ENCODE assay signal across 28 cellular contexts in genomic region chr18:63837556-63837955, GRCh38. TPM values are rescaled to one million over a fixed set of nuclear protein-coding genes. Genes with fewer than 3 reads are reported as not detected.
"Had no signal": no experiment of that assay in that cellular context is flagged by ENCODE, and none has a peak within 500 bp of the region (broad histone marks: within the 10 kb centered on the region; RNA-seq: fewer than 3 reads in every experiment).

No MANE protein-coding gene starts in this region.

- H3K4me2 ChIP-seq: neural progenitor cell had no signal

- H3K4me3 ChIP-seq: dorsolateral prefrontal cortex, esophagus squamous epithelium, lower lobe of right lung, mucosa of descending colon, neural progenitor cell, right atrium auricular region, spleen, thyroid gland had no signal

- H3K9me3 Mint-ChIP-seq: immature natural killer cell; memory B cell; naive B cell; nephron; neural progenitor cell; stimulated activated naive B cell treated with anti-CD40 and anti-IgM and Interleukin-4, amounts not matched to agents 10 μg/mL and 1 μg/mL and 100 μg/mL, for 72 hours; stimulated activated naive CD8-positive, alpha-beta T cell treated with anti-CD3 and anti-CD28 coated beads, Interleukin-15, Interleukin-2, amounts not matched to agents 100 ng/mL and 50 ng/mL, for 24 hours; type B pancreatic cell had no signal

- H3K36me3 ChIP-seq: esophagus squamous epithelium, lower lobe of right lung, neural progenitor cell, right atrium auricular region, spleen, thyroid gland had no signal

- H2AFZ ChIP-seq: neural progenitor cell, parathyroid adenoma had no signal

- H3K27ac ChIP-seq: dorsolateral prefrontal cortex, esophagus squamous epithelium, lower lobe of right lung, neural progenitor cell, parathyroid adenoma, right atrium auricular region, spleen, thyroid gland had no signal

- H3K79me2 ChIP-seq: parathyroid adenoma had no signal

- H3K27ac Mint-ChIP-seq: immature natural killer cell; memory B cell; naive B cell; nephron; neural progenitor cell; progenitor cell of endocrine pancreas; stimulated activated naive B cell treated with anti-CD40 and anti-IgM and Interleukin-4, amounts not matched to agents 10 μg/mL and 1 μg/mL and 100 μg/mL, for 72 hours; stimulated activated naive CD8-positive, alpha-beta T cell treated with anti-CD3 and anti-CD28 coated beads, Interleukin-15, Interleukin-2, amounts not matched to agents 100 ng/mL and 50 ng/mL, for 24 hours; type B pancreatic cell had no signal

- H3K4me1 ChIP-seq: esophagus squamous epithelium, lower lobe of right lung, neural progenitor cell, parathyroid adenoma, right atrium auricular region, spleen, thyroid gland had no signal

- H3K4me3 Mint-ChIP-seq: immature natural killer cell; memory B cell; naive B cell; nephron; neural progenitor cell; stimulated activated naive B cell treated with anti-CD40 and anti-IgM and Interleukin-4, amounts not matched to agents 10 μg/mL and 1 μg/mL and 100 μg/mL, for 72 hours; stimulated activated naive CD8-positive, alpha-beta T cell treated with anti-CD3 and anti-CD28 coated beads, Interleukin-15, Interleukin-2, amounts not matched to agents 100 ng/mL and 50 ng/mL, for 24 hours; type B pancreatic cell had no signal

- H3K9me3 ChIP-seq: esophagus squamous epithelium, lower lobe of right lung, mucosa of descending colon, right atrium auricular region, spleen, thyroid gland had no signal

- DNase-seq: central memory CD4-positive, alpha-beta T cell; dorsolateral prefrontal cortex; effector CD4-positive, alpha-beta T cell; esophagus squamous epithelium; hypothalamus; immature natural killer cell; islet precursor cell; left ventricle myocardium superior; lower lobe of right lung; mucosa of descending colon; naive B cell; spleen; stimulated activated CD4-positive, alpha-beta T cell treated with anti-CD3 and anti-CD28 coated beads, Interleukin-4, amount 100 ng/mL, for 4 hours; stimulated activated naive B cell treated with anti-CD40 and anti-IgM and Interleukin-4, amounts not matched to agents 10 μg/mL and 1 μg/mL and 100 μg/mL, for 72 hours; thyroid gland had no signal

- H3K4me1 Mint-ChIP-seq: immature natural killer cell; memory B cell; naive B cell; nephron; neural progenitor cell; stimulated activated naive B cell treated with anti-CD40 and anti-IgM and Interleukin-4, amounts not matched to agents 10 μg/mL and 1 μg/mL and 100 μg/mL, for 72 hours had no signal

- ATAC-seq: left ventricle myocardium superior; lower lobe of right lung; mucosa of descending colon; sciatic nerve; stimulated activated naive B cell treated with anti-CD40 and anti-IgM and Interleukin-4, amounts not matched to agents 10 μg/mL and 1 μg/mL and 100 μg/mL, for 72 hours had no signal

- H3K27me3 Mint-ChIP-seq: progenitor cell of endocrine pancreas, type B pancreatic cell had no signal

- H3K27me3 ChIP-seq: esophagus squamous epithelium, neural progenitor cell, right atrium auricular region, spleen, thyroid gland had no signal

- H3K9ac ChIP-seq: neural progenitor cell, parathyroid adenoma had no signal

- H3K36me3 Mint-ChIP-seq: immature natural killer cell, memory B cell, naive B cell, neural progenitor cell, type B pancreatic cell had no signal

RNA-seq across cellular contexts. Expression of gene SERPINB2, which starts 49.9 kb away (rescaled TPM):
- total RNA-seq: cerebellum, frontal cortex, left ventricle myocardium superior, lower lobe of right lung, mucosa of descending colon, progenitor cell of endocrine pancreas, skeletal muscle tissue, urinary bladder had no signal
- polyA plus RNA-seq: immature natural killer cell, urinary bladder had no signal
